In the genomic region with DNA sequence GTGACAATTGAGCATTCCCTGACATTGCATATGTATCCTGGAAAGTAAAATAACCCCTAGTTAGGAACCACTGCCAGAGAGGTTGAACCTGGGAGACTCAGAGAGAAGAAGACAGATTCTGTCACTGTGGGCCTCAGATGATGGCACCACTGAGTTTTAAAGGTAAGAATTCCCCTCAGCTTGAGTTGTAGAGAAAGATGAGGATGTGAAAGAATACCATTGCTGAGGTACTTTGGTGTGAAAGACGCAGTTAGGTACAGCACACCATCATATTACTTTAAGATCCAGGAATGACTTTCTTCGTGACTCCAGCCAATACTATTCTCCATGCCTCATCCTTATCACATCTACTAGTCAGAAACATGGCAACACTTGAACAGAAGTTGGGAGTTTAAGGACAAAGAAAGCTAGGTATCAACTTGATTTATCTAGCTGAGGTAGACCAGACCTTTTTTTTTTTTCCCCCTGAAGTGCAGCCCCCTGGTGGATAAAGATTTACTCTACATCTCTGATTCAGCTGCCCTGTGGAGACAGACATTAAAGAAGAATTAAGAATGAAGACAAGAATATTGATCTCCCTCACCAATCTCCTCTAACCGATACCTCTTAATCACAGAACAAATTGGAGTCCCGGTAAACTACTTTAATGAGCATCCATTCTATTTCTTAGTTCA, we compare ENCODE assay signal across 12 cellular contexts.
DNase-seq lines count a peak whose midpoint lies in the region; ATAC-seq and TF ChIP-seq lines count a peak whose summit lies in the region.
"Had no signal": no experiment of that assay in that cellular context is flagged by ENCODE, and none has a peak within 500 bp of the region (broad histone marks: within the 10 kb centered on the region; RNA-seq: fewer than 3 reads in every experiment).

No MANE protein-coding gene starts in this region.

- H3K79me2 ChIP-seq in Loucy (ENCODE audit: insufficient read depth, low read length) = no peaks in the 10 kb centered on the region

- no peaks in the 10 kb centered on the region for H3K9me2 ChIP-seq in Loucy (replicated peaks; ENCODE audit: low read depth, low read length)

- H3K4me3 ChIP-seq in Loucy (ENCODE audit: low read length, poor library complexity, severe bottlenecking) = no peak overlapping the region

- H4K20me1 ChIP-seq in Loucy (ENCODE audit: insufficient read depth, low read length, poor library complexity, severe bottlenecking) = peaks cover under 1% of the 10 kb centered on the region

- no peak overlapping the region for H3K9ac ChIP-seq in Loucy (ENCODE audit: low read depth, low read length, poor library complexity, severe bottlenecking)

- peaks cover 6% of the 10 kb centered on the region for H3K4me1 ChIP-seq in Loucy (ENCODE audit: insufficient read depth, low read length, poor library complexity, severe bottlenecking)

- H3K9me3 ChIP-seq in Loucy (ENCODE audit: insufficient read depth, low read depth, low read length) = no peaks in the 10 kb centered on the region

- H3F3A ChIP-seq in Loucy (ENCODE audit: low read depth) = no peaks in the 10 kb centered on the region

- ATAC-seq in GM19351 (IDR thresholded peaks at IDR 0.05; ENCODE audit: unreplicated experiment) (peak; percentile 62), GM19463 (IDR thresholded peaks at IDR 0.05; ENCODE audit: unreplicated experiment) (no peak)

- TF ChIP-seq CTCF in Loucy (conservative IDR thresholded peaks at IDR 0.05; ENCODE audit: low read length) = peak; percentile 72

- H2AFZ ChIP-seq in Loucy (ENCODE audit: low read length) = peak overlapping the region; percentile 22; the same call in 1 of the 2 replicates

- H3K36me3 ChIP-seq in Loucy (ENCODE audit: insufficient read depth, low read length) = no peaks in the 10 kb centered on the region

- H3K4me2 ChIP-seq in Loucy (ENCODE audit: low read depth, low read length, poor library complexity, severe bottlenecking) = no peak overlapping the region

- peak; percentile 10 for DNase-seq in ELR (ENCODE audit: low read depth)
- DNase-seq in germinal center (ENCODE audit: low spot score) = peak; percentile 24
- DNase-seq in HuH-7 (ENCODE audit: low spot score) = no peak
- no peak for DNase-seq in inferior parietal cortex (ENCODE audit: extremely low spot score)
- DNase-seq in COLO829 (ENCODE audit: low spot score) = no peak
- DNase-seq: activated CD4-positive, alpha-beta memory T cell treated with anti-CD3 and anti-CD28 coated beads, Interleukin-2, amount 10 ng/mL, durations not matched to agents 7 days and 5 days; DMS79 treated with DMSO at 0.1 percent for 48 hours; NCI-H1694; stimulated activated CD4-positive, alpha-beta T cell treated with anti-CD3 and anti-CD28 coated beads, Interleukin-1b, Interleukin-23, amount 100 ng/mL, for 48 hours had no signal

- no peaks in the 10 kb centered on the region for H3K27me3 ChIP-seq in Loucy (ENCODE audit: insufficient read depth, low read length, poor library complexity, severe bottlenecking)

Comparison
In these comparisons a context has a peak if more than half of its experiments do, and no peak if none do; other contexts are left out.
1. DNase-seq: peak in ELR (single experiment) and germinal center (single experiment); none in HuH-7 (single experiment), inferior parietal cortex (single experiment) and COLO829 (single experiment).